1 cellular context compared by ENCODE assay signal in the genomic region with DNA sequence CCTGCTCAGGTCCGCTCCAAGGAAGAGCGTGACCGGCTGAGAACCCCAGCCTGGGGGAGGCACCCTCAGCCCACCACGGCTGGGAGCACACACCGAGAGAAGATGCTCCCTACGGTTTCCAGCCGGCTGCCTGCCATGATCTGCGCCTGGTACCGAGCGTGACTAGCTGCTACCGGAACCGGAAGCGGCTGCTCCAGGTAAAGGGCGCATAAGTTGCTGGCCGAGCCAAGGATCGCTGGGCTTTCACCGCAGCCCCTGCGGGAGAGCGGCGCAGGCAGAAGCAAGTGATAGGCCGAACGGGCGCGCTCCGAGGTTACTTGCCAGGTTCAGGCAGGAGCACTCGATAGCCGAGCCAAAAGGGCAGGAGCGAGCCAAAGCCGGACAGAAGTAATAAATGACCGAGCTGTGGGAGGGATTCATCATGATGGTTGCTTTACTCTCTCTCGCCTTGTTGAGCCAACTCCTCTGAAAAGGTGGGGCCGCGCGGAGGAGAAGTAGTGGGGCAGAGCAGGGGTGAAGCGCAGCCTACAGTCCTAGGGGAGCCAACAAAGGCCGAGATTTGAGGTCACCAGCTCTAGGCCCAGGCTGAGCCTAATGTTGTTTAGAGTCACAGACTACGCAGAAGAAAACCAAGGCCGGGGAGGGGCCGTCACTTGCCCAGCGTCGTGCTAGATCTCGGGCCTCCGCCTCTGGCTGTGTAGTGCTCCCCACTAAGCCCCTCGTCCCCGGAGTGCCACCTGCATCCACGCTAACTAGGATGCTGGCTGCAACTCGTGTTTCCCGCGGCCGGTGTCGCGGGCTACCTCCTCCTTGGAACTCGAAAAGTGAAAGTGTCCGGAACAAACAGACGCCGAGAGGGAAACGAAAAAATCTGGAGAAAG.
TF ChIP-seq lines count a peak whose summit lies in the region.

MRPS23 (minus strand) TSS at position 171 of the 881 bp plus-strand sequence; CDS start at position 137, 34 bp downstream.

TF ChIP-seq in WTC11, 78 proteins besides CTCF, POLR2A, EP300 and RAD21 (continued from another document):
- TF ChIP-seq MLX (CRISPR knock-in tag; IDR thresholded peaks at IDR 0.05) (no peak), IRF1 (CRISPR knock-in tag; IDR thresholded peaks at IDR 0.05) (no peak; the same call in 1 of the 2 replicates), GTF2I (CRISPR knock-in tag; conservative IDR thresholded peaks at IDR 0.05) (no peak), ZBTB21 (CRISPR knock-in tag; IDR thresholded peaks at IDR 0.05; ENCODE audit: borderline replicate concordance) (no peak; the same call in none of the 2 replicates), ZNF532 (CRISPR knock-in tag; IDR thresholded peaks at IDR 0.05; ENCODE audit: borderline replicate concordance) (no peak), SOX15 (CRISPR knock-in tag; IDR thresholded peaks at IDR 0.05) (no peak), ATF1 (CRISPR knock-in tag; IDR thresholded peaks at IDR 0.05) (no peak), NR2C2 (CRISPR knock-in tag; IDR thresholded peaks at IDR 0.05) (no peak), CREB1 (CRISPR knock-in tag; IDR thresholded peaks at IDR 0.05) (no peak), GRHL2 (CRISPR knock-in tag; IDR thresholded peaks at IDR 0.05; ENCODE audit: insufficient replicate concordance, severe bottlenecking) (no peak), ZNF416 (CRISPR knock-in tag; IDR thresholded peaks at IDR 0.05) (no peak)
